9 cellular contexts compared by ENCODE assay signal in the genomic region with DNA sequence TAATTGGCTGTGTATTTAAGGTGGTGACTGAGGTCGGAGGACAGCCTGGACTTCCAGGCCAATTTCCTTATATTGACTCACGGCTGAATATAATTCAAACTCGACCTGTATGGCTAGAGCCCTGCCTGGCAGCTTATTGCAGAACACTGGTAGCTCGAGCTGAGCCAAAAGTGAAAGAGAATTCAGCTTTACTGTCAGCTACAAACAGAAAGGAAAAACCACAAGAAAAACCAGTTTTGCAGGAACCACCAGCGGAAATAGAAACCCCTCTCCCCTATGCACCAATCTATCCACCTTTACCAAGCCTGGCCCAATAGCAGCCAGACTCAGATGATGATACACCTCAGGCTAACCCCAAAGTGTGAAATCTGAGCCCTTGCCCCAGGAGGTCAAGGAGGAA.
DNase-seq lines count a peak whose midpoint lies in the region; ATAC-seq and TF ChIP-seq lines count a peak whose summit lies in the region.
"Had no signal": no experiment of that assay in that cellular context is flagged by ENCODE, and none has a peak within 500 bp of the region (broad histone marks: within the 10 kb centered on the region; RNA-seq: fewer than 3 reads in every experiment).

No MANE protein-coding gene starts in this region.

- H3K36me3 ChIP-seq in DOHH2 (ENCODE audit: control insufficient read depth, low read length) (no peaks in the 10 kb centered on the region), mucosa of stomach (ENCODE audit: control insufficient read depth, insufficient read depth, low read length) (no peaks in the 10 kb centered on the region)

- H4K20me1 ChIP-seq in DOHH2 (ENCODE audit: control insufficient read depth, insufficient read depth, low read depth, low read length): no peaks in the 10 kb centered on the region

- H3K9me2 ChIP-seq in DOHH2 (replicated peaks; ENCODE audit: control insufficient read depth, low read length): no peaks in the 10 kb centered on the region

- H3K27me3 ChIP-seq in DOHH2 (ENCODE audit: control insufficient read depth, low read length): no peaks in the 10 kb centered on the region
- H3K27me3 ChIP-seq in mucosa of stomach (ENCODE audit: control insufficient read depth, insufficient read depth, low read length): no peaks in the 10 kb centered on the region

- ATAC-seq in HG03103 (IDR thresholded peaks at IDR 0.05; ENCODE audit: low read depth, unreplicated experiment): peak; percentile 40
- no peak for ATAC-seq in GM18870 (IDR thresholded peaks at IDR 0.05; ENCODE audit: unreplicated experiment)
- no peak for ATAC-seq in HG02870 (IDR thresholded peaks at IDR 0.05; ENCODE audit: unreplicated experiment)

- H3K4me1 ChIP-seq in DOHH2 (ENCODE audit: control insufficient read depth, low read length) (peaks cover 57% of the 10 kb centered on the region), mucosa of stomach (ENCODE audit: control insufficient read depth, insufficient read depth, low read length) (peaks cover 22% of the 10 kb centered on the region)

- H3F3A ChIP-seq in DOHH2 (ENCODE audit: control insufficient read depth, insufficient read depth): no peaks in the 10 kb centered on the region

- H3K4me3 ChIP-seq in DOHH2 (ENCODE audit: low read length) (peak overlapping the region; percentile 83), mucosa of stomach (ENCODE audit: low read length) (peak overlapping the region; percentile 82)

- no peaks in the 10 kb centered on the region for H3K79me2 ChIP-seq in DOHH2 (ENCODE audit: control insufficient read depth, low read length)

- TF ChIP-seq CTCF in DOHH2 (IDR thresholded peaks at IDR 0.05; ENCODE audit: low read depth, low read length, poor library complexity, severe bottlenecking): no peak

- H3K27ac ChIP-seq in DOHH2 (ENCODE audit: low read depth, low read length): peak overlapping the region; percentile 38

- H3K4me2 ChIP-seq in DOHH2 (ENCODE audit: low read length): peak overlapping the region; percentile 97

- no peaks in the 10 kb centered on the region for H3K9me3 ChIP-seq in DOHH2 (ENCODE audit: control insufficient read depth, insufficient read depth, low read length)
- H3K9me3 ChIP-seq in mucosa of stomach (ENCODE audit: control insufficient read depth, low read length): no peaks in the 10 kb centered on the region

- peak overlapping the region; percentile 89 for H3K9ac ChIP-seq in mucosa of stomach (ENCODE audit: low read length)

- DNase-seq in activated naive CD4-positive, alpha-beta T cell treated with Interleukin-2 at 50 U/mL for 16 hours: peak; percentile 11
- DNase-seq in NCI-H226: no peak
- DNase-seq in activated CD8-positive, alpha-beta memory T cell treated with anti-CD3 and anti-CD28 coated beads for 24 hours: no peak
- DNase-seq: stimulated activated naive B cell treated with anti-CD40 and anti-IgM and Interleukin-4, amounts not matched to agents 10 μg/mL and 1 μg/mL and 100 μg/mL, for 72 hours had no signal
